ENCODE assay signal across 12 cellular contexts in the genomic region with DNA sequence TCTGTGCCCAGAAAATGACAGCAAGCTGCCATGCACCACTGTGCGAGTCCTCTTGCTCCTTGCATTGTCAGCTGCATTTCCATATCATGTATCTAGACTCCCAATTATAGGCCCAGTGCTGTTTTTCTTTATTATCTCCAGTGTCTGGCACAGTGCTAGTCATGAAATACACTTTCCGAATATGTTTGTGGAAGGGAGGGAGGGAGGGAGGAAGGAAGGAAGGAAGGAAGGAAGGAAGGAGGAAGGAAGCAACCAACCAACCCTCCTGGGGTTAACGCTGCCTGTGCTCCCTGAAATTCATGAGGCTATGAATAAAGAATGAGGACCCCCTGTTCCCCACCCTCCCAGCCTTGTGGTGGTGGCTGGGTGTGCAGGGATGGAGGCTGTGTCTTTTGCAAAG. TPM values are rescaled to one million over a fixed set of nuclear protein-coding genes. Genes with fewer than 3 reads are reported as not detected.
A peak's percentile ranks its signal among the peaks of the same experiment; 100 is the strongest.
DNase-seq lines count a peak whose midpoint lies in the region; TF ChIP-seq lines count a peak whose summit lies in the region.
"Not testable (repeated sequence)": the region's sequence is repeated elsewhere in the genome, so short reads cannot be mapped to it uniquely, and the experiment has no call there.
"Had no signal": no experiment of that assay in that cellular context is flagged by ENCODE, and none has a peak within 500 bp of the region (broad histone marks: within the 10 kb centered on the region; RNA-seq: fewer than 3 reads in every experiment).

No MANE protein-coding gene starts in this region.

- H3K4me3 ChIP-seq in A673 (ENCODE audit: low read depth, low read length, poor library complexity, severe bottlenecking), result not testable (repeated sequence)
- peak overlapping the region; percentile 52 for H3K4me3 ChIP-seq in SK-N-MC

- not testable (repeated sequence) for H3K4me1 ChIP-seq in A673 (ENCODE audit: insufficient read depth, low read length, poor library complexity, severe bottlenecking)

- not testable (repeated sequence) for H3K36me3 Mint-ChIP-seq in activated CD4-positive, alpha-beta T cell treated with anti-CD3 and anti-CD28 coated beads, Interleukin-2, amount 10 ng/mL, durations not matched to agents 24 days and 14 days (ENCODE audit: low read depth); activated T-helper 1 cell treated with anti-CD3 and anti-CD28 coated beads, Interleukin-12 subunit alpha, Interleukin-12 subunit beta, Interleukin-2, Interleukin-4 antibody, amounts not matched to agents 30 ng/mL and 10 ng/mL and 1 ng/mL, durations not matched to agents 14 hours and 24 hours and 36 hours (ENCODE audit: low read depth)

- H3K27me3 Mint-ChIP-seq in activated CD4-positive, alpha-beta T cell treated with anti-CD3 and anti-CD28 coated beads, Interleukin-2, amount 10 ng/mL, durations not matched to agents 24 days and 14 days; activated T-helper 1 cell treated with anti-CD3 and anti-CD28 coated beads, Interleukin-12 subunit alpha, Interleukin-12 subunit beta, Interleukin-2, Interleukin-4 antibody, amounts not matched to agents 30 ng/mL and 10 ng/mL and 1 ng/mL, durations not matched to agents 14 hours and 24 hours and 36 hours (ENCODE audit: insufficient read depth): not testable (repeated sequence)

- intact Hi-C loops in A673 (cut with micrococcal nuclease; ENCODE audit: unreplicated experiment), result loop anchor here (1.0 kb wide), 1 partner anchor 75 kb away; no protein-coding TSS in a partner anchor
- intact Hi-C loops in activated CD4-positive, alpha-beta T cell treated with anti-CD3 and anti-CD28 coated beads, Interleukin-2, amount 10 ng/mL, durations not matched to agents 24 days and 14 days (cut with micrococcal nuclease); activated T-helper 1 cell treated with anti-CD3 and anti-CD28 coated beads, Interleukin-12 subunit alpha, Interleukin-12 subunit beta, Interleukin-2, Interleukin-4 antibody, amounts not matched to agents 30 ng/mL and 10 ng/mL and 1 ng/mL, durations not matched to agents 14 hours and 24 hours and 36 hours (cut with micrococcal nuclease): not testable (repeated sequence)

- CTCF ChIA-PET in A673 (lab: Charles Lee), result not testable (repeated sequence)

- H3K27ac Mint-ChIP-seq in activated CD4-positive, alpha-beta T cell treated with anti-CD3 and anti-CD28 coated beads, Interleukin-2, amount 10 ng/mL, durations not matched to agents 24 days and 14 days, result not testable (repeated sequence)
- peak overlapping the region; percentile 41 for H3K27ac Mint-ChIP-seq in activated T-helper 1 cell treated with anti-CD3 and anti-CD28 coated beads, Interleukin-12 subunit alpha, Interleukin-12 subunit beta, Interleukin-2, Interleukin-4 antibody, amounts not matched to agents 30 ng/mL and 10 ng/mL and 1 ng/mL, durations not matched to agents 14 hours and 24 hours and 36 hours

- peak; percentile 87 for DNase-seq in A673 (ENCODE audit: low spot score)
- DNase-seq in SK-N-MC (ENCODE audit: low read depth, low spot score), result peak; percentile 77
- peak; percentile 7 for DNase-seq in activated CD4-positive, alpha-beta T cell treated with anti-CD3 and anti-CD28 coated beads, Interleukin-2, amount 10 ng/mL, durations not matched to agents 24 days and 14 days
- not testable (repeated sequence) for DNase-seq in activated T-helper 1 cell treated with anti-CD3 and anti-CD28 coated beads, Interleukin-12 subunit alpha, Interleukin-12 subunit beta, Interleukin-2, Interleukin-4 antibody, amounts not matched to agents 30 ng/mL and 10 ng/mL and 1 ng/mL, durations not matched to agents 14 hours and 24 hours and 36 hours (ENCODE audit: low spot score)

- not testable (repeated sequence) for H3K4me1 Mint-ChIP-seq in activated CD4-positive, alpha-beta T cell treated with anti-CD3 and anti-CD28 coated beads, Interleukin-2, amount 10 ng/mL, durations not matched to agents 24 days and 14 days; activated T-helper 1 cell treated with anti-CD3 and anti-CD28 coated beads, Interleukin-12 subunit alpha, Interleukin-12 subunit beta, Interleukin-2, Interleukin-4 antibody, amounts not matched to agents 30 ng/mL and 10 ng/mL and 1 ng/mL, durations not matched to agents 14 hours and 24 hours and 36 hours (ENCODE audit: low read depth)

- H3K27ac ChIP-seq in A673 (ENCODE audit: low read depth, low read length, poor library complexity, severe bottlenecking), result peak overlapping the region; percentile 90
- H3K27ac ChIP-seq in SK-N-MC, result peak overlapping the region; percentile 93

- not testable (repeated sequence) for BruUV-seq in A673 (replicated peaks; lab: Mats Ljungman, UMichigan)

- H3K9me3 Mint-ChIP-seq in activated CD4-positive, alpha-beta T cell treated with anti-CD3 and anti-CD28 coated beads, Interleukin-2, amount 10 ng/mL, durations not matched to agents 24 days and 14 days, result not testable (repeated sequence)
- peaks cover 10% of the 10 kb centered on the region for H3K9me3 Mint-ChIP-seq in activated T-helper 1 cell treated with anti-CD3 and anti-CD28 coated beads, Interleukin-12 subunit alpha, Interleukin-12 subunit beta, Interleukin-2, Interleukin-4 antibody, amounts not matched to agents 30 ng/mL and 10 ng/mL and 1 ng/mL, durations not matched to agents 14 hours and 24 hours and 36 hours

- H3K36me3 ChIP-seq in A673 (ENCODE audit: insufficient read depth, low read length, poor library complexity, severe bottlenecking); SK-N-MC (ENCODE audit: insufficient read depth, low read length): not testable (repeated sequence)

- not testable (repeated sequence) for H3K9me3 ChIP-seq in A673 (ENCODE audit: low read depth, low read length, poor library complexity, severe bottlenecking); SK-N-MC (ENCODE audit: low read depth, low read length)

- POLR2A ChIA-PET in A673 (lab: Charles Lee; ENCODE audit: low non-redundant PET), result not testable (repeated sequence)

- not testable (repeated sequence) for H3K4me3 Mint-ChIP-seq in activated CD4-positive, alpha-beta T cell treated with anti-CD3 and anti-CD28 coated beads, Interleukin-2, amount 10 ng/mL, durations not matched to agents 24 days and 14 days; activated T-helper 1 cell treated with anti-CD3 and anti-CD28 coated beads, Interleukin-12 subunit alpha, Interleukin-12 subunit beta, Interleukin-2, Interleukin-4 antibody, amounts not matched to agents 30 ng/mL and 10 ng/mL and 1 ng/mL, durations not matched to agents 14 hours and 24 hours and 36 hours

- not testable (repeated sequence) for H3K9ac ChIP-seq in SK-N-MC (ENCODE audit: insufficient read length)

- not testable (repeated sequence) for H3K27me3 ChIP-seq in A673 (replicated peaks; ENCODE audit: insufficient read depth, low read depth, low read length, poor library complexity)

- not testable (repeated sequence) for TF ChIP-seq CTCF in A673 (conservative IDR thresholded peaks at IDR 0.05; ENCODE audit: low read depth, low read length)

RNA-seq across cellular contexts. Expression of gene TUBA3C, which starts 8.3 kb away (rescaled TPM):
- not detected in 2 replicates for total RNA-seq in A673 (2021)
- total RNA-seq in activated CD4-positive, alpha-beta T cell treated with anti-CD3 and anti-CD28 coated beads, Interleukin-2, amount 10 ng/mL, durations not matched to agents 24 days and 14 days, result not detected in 2 replicates
- total RNA-seq in activated T-helper 1 cell treated with anti-CD3 and anti-CD28 coated beads, Interleukin-12 subunit alpha, Interleukin-12 subunit beta, Interleukin-2, Interleukin-4 antibody, amounts not matched to agents 30 ng/mL and 10 ng/mL and 1 ng/mL, durations not matched to agents 14 hours and 24 hours and 36 hours, result not detected in 2 replicates
- total RNA-seq: B cell; Caco-2; Calu3; CD4-positive, alpha-beta memory T cell; CD4-positive, alpha-beta T cell; CD4-positive, CD25-positive, alpha-beta regulatory T cell; CD8-positive, alpha-beta memory T cell; CD8-positive, alpha-beta T cell had no signal
